In genomic region chr7:6647080-6647479, GRCh38 we compare ENCODE assay signal across 21 cellular contexts. TPM values are rescaled to one million over a fixed set of nuclear protein-coding genes. Genes with fewer than 3 reads are reported as not detected.
A peak's percentile ranks its signal among the peaks of the same experiment; 100 is the strongest.
DNase-seq lines count a peak whose midpoint lies in the region; ATAC-seq, FAIRE-seq and TF ChIP-seq lines count a peak whose summit lies in the region.
"Had no signal": no experiment of that assay in that cellular context is flagged by ENCODE, and none has a peak within 500 bp of the region (broad histone marks: within the 10 kb centered on the region; RNA-seq: fewer than 3 reads in every experiment).

No MANE protein-coding gene starts in this region.

- 81% methylated on average over 8 of the region's 8 CpGs for WGBS in right cardiac atrium
- WGBS in K562 (ENCODE audit: insufficient coverage, low coverage, missing lambda C conversion rate) = 91% methylated on average over 6 of the region's 8 CpGs

- no peak overlapping the region for H3K27ac Mint-ChIP-seq in CD4-positive, alpha-beta T cell
- H3K27ac Mint-ChIP-seq in stimulated activated effector memory CD8-positive, alpha-beta T cell treated with anti-CD3 and anti-CD28 coated beads, Interleukin-12 subunit alpha, Interleukin-12 subunit beta, amount 100 ng/mL, for 72 hours = peak overlapping the region; percentile 26

- no peak overlapping the region for H2AFZ ChIP-seq in K562 (ENCODE audit: low read depth, low read length)

- CTCF ChIA-PET in CD4-positive, alpha-beta T cell (lab: Charles Lee) = no interaction called here
- CTCF ChIA-PET in K562 (lab: Yijun Ruan, JAX; ENCODE audit: low intra/inter-chr PET ratio) = no interaction called here

- no peak for DNase-seq in Right ventricle myocardium superior
- no peak for DNase-seq in right cardiac atrium
- peak in 1 of 10 experiments; percentile 0 for DNase-seq in CD4-positive, alpha-beta T cell
- no peak for DNase-seq in K562 (ENCODE audit: extremely low read depth in 1 of 4, low spot score in 3 of 4)
- no peak for DNase-seq in stimulated activated effector memory CD8-positive, alpha-beta T cell treated with anti-CD3 and anti-CD28 coated beads, Interleukin-12 subunit alpha, Interleukin-12 subunit beta, amount 100 ng/mL, for 72 hours (ENCODE audit: low spot score in 2 of 2)
- no peak for DNase-seq in T-helper 9 cell
- DNase-seq: CD8-positive, alpha-beta memory T cell; HCEC 1CT; IMR-90; Karpas-422; NCI-H1417 treated with DMSO at 0.1 percent for 48 hours; NCI-H187 treated with DMSO at 0.1 percent for 48 hours; NCI-H226; NCI-H524; NCI-H82; SIG-M5 had no signal

- no peak for TF ChIP-seq POLR2A in K562 (conservative IDR thresholded peaks at IDR 0.05)

- BruUV-seq in K562 (replicated peaks; lab: Mats Ljungman, UMichigan) = no TSS peak

- TF ChIP-seq RAD21 in K562 (CRISPR knock-in tag; conservative IDR thresholded peaks at IDR 0.05 in 1 of 2, IDR thresholded peaks at IDR 0.05 in 1 of 2) = no peak

- H3K9me3 ChIP-seq in right cardiac atrium (ENCODE audit: control insufficient read depth, low read length) (no peaks in the 10 kb centered on the region), K562 (replicated peaks; ENCODE audit: control insufficient read depth, insufficient read depth, low read depth, low read length) (peaks cover 10% of the 10 kb centered on the region)
- H3K9me3 ChIP-seq in CD4-positive, alpha-beta T cell (ENCODE audit: control insufficient read depth, low read length) = no peaks in the 10 kb centered on the region

- in situ Hi-C loops in K562 (cut with MboI) = no loop called here

- no peak for FAIRE-seq in K562 (lab: Jason Lieb, UNC)
- FAIRE-seq: A204.1, D721Med had no signal

- no peaks in the 10 kb centered on the region for H4K20me1 ChIP-seq in K562 (replicated peaks; ENCODE audit: control insufficient read depth, insufficient read depth, low read length)

- H3K27me3 Mint-ChIP-seq in CD4-positive, alpha-beta T cell = no peaks in the 10 kb centered on the region
- H3K27me3 Mint-ChIP-seq: CD8-positive, alpha-beta memory T cell had no signal

- H3K36me3 ChIP-seq in K562 (ENCODE audit: control insufficient read depth, insufficient read depth, low read length) = peaks cover 95% of the 10 kb centered on the region; the same call in 2 of the 3 replicates

- H3K27me3 ChIP-seq in right cardiac atrium (ENCODE audit: control insufficient read depth, insufficient read depth) (no peaks in the 10 kb centered on the region), K562 (ENCODE audit: control insufficient read depth in 2 of 2, insufficient read depth in 2 of 2, low read length in 2 of 2) (no peaks in the 10 kb centered on the region)
- no peaks in the 10 kb centered on the region for H3K27me3 ChIP-seq in CD4-positive, alpha-beta T cell (ENCODE audit: control insufficient read depth, insufficient read depth, low read length)

- no peak overlapping the region for H3K9ac ChIP-seq in K562 (ENCODE audit: insufficient read depth in 1 of 2, low read depth in 2 of 2, low read length in 2 of 2)

- intact Hi-C loops in Right ventricle myocardium superior (cut with DNase I) = no loop called here
- intact Hi-C loops in right cardiac atrium (cut with DNase I) = no loop called here
- intact Hi-C loops in CD4-positive, alpha-beta T cell (cut with DNase I, micrococcal nuclease) = no loop called here
- intact Hi-C loops in K562 (cut with micrococcal nuclease) = no loop called here

- ATAC-seq in Right ventricle myocardium superior (ENCODE audit: poor library complexity) = peak; percentile 52
- ATAC-seq in right cardiac atrium = no peak
- ATAC-seq in CD4-positive, alpha-beta T cell (ENCODE audit: poor library complexity) = no peak
- no peak for ATAC-seq in K562
- ATAC-seq in stimulated activated effector memory CD8-positive, alpha-beta T cell treated with anti-CD3 and anti-CD28 coated beads, Interleukin-12 subunit alpha, Interleukin-12 subunit beta, amount 100 ng/mL, for 72 hours = no peak
- no peak for ATAC-seq in HG02840 (IDR thresholded peaks at IDR 0.05; ENCODE audit: low FRiP score, unreplicated experiment)

- no peaks in the 10 kb centered on the region for H3K4me1 Mint-ChIP-seq in CD4-positive, alpha-beta T cell (ENCODE audit: low read depth)
- no peaks in the 10 kb centered on the region for H3K4me1 Mint-ChIP-seq in stimulated activated effector memory CD8-positive, alpha-beta T cell treated with anti-CD3 and anti-CD28 coated beads, Interleukin-12 subunit alpha, Interleukin-12 subunit beta, amount 100 ng/mL, for 72 hours

- no peak for TF ChIP-seq EP300 in K562 (IDR thresholded peaks at IDR 0.05; ENCODE audit: low read length)

- no peak overlapping the region for H3K27ac ChIP-seq in right cardiac atrium (ENCODE audit: low read length)
- H3K27ac ChIP-seq in CD4-positive, alpha-beta T cell (ENCODE audit: low read depth, low read length) = peak overlapping the region; percentile 21
- H3K27ac ChIP-seq in K562 (ENCODE audit: extremely low read depth, low read depth, low read length) = no peak overlapping the region
- H3K27ac ChIP-seq: HL-60 had no signal

- peaks cover 88% of the 10 kb centered on the region for H3K36me3 Mint-ChIP-seq in CD4-positive, alpha-beta T cell (ENCODE audit: low read depth)
- H3K36me3 Mint-ChIP-seq in stimulated activated effector memory CD8-positive, alpha-beta T cell treated with anti-CD3 and anti-CD28 coated beads, Interleukin-12 subunit alpha, Interleukin-12 subunit beta, amount 100 ng/mL, for 72 hours = peaks cover 64% of the 10 kb centered on the region

- POLR2A ChIA-PET in CD4-positive, alpha-beta T cell (lab: Charles Lee) = no interaction called here
- POLR2A ChIA-PET in K562 (lab: Yijun Ruan, JAX) = no interaction called here

- no peak overlapping the region for H3K4me3 Mint-ChIP-seq in CD4-positive, alpha-beta T cell
- no peak overlapping the region for H3K4me3 Mint-ChIP-seq in stimulated activated effector memory CD8-positive, alpha-beta T cell treated with anti-CD3 and anti-CD28 coated beads, Interleukin-12 subunit alpha, Interleukin-12 subunit beta, amount 100 ng/mL, for 72 hours

- H3K4me1 ChIP-seq in right cardiac atrium (ENCODE audit: control insufficient read depth, insufficient read depth, low read length) (no peaks in the 10 kb centered on the region), K562 (replicated peaks in 1 of 2; ENCODE audit: control insufficient read depth in 2 of 2, insufficient read depth in 2 of 2, low read length in 2 of 2) (peaks cover 0 to 12% of the 10 kb centered on the region in 2 experiments; a peak in 1 of 5 replicates)

- H3K9me3 Mint-ChIP-seq in CD4-positive, alpha-beta T cell = no peaks in the 10 kb centered on the region
- H3K9me3 Mint-ChIP-seq in stimulated activated effector memory CD8-positive, alpha-beta T cell treated with anti-CD3 and anti-CD28 coated beads, Interleukin-12 subunit alpha, Interleukin-12 subunit beta, amount 100 ng/mL, for 72 hours = no peaks in the 10 kb centered on the region

- 0 out of 3 replicates have a peak, but pooled peaks cover 9% of the 10 kb centered on the region for H3K79me2 ChIP-seq in K562 (ENCODE audit: control insufficient read depth, insufficient read depth, low read length)

- TF ChIP-seq CTCF in CD4-positive, alpha-beta T cell (IDR thresholded peaks at IDR 0.05) = no peak
- TF ChIP-seq CTCF in K562 (IDR thresholded peaks at IDR 0.05 in 2 of 3, conservative IDR thresholded peaks at IDR 0.05 in 1 of 3; ENCODE audit: insufficient read depth in 2 of 3, low read depth in 1 of 3, low read length in 3 of 3) = no peak

- H3K9me1 ChIP-seq in K562 (ENCODE audit: control insufficient read depth, insufficient read depth, low read length) = peaks cover 2% of the 10 kb centered on the region

- H3K4me3 ChIP-seq in right cardiac atrium (ENCODE audit: low read length) (no peak overlapping the region), K562 (no peak overlapping the region)

- no peak overlapping the region for H3K4me2 ChIP-seq in K562 (ENCODE audit: insufficient read depth, low read length)

RNA-seq across cellular contexts. Expression of gene ZNF316, which starts 10.0 kb away (rescaled TPM):
- total RNA-seq in Right ventricle myocardium superior = 16.2 TPM
- total RNA-seq in right cardiac atrium = 10 to 100 TPM; 14.8 to 20.7 (median 17.3) TPM
- polyA plus RNA-seq in right cardiac atrium = 11.7 TPM
- 10 to 100 TPM; 46.2 to 49.7 TPM for total RNA-seq in CD4-positive, alpha-beta T cell
- 41.8 and 68.9 TPM in 2 replicates for total RNA-seq in K562 (2011; cell fraction: chromatin; rRNA removed; ENCODE audit: low replicate concordance)
- total RNA-seq in K562 (2011; cell fraction: nucleolus; rRNA removed) = 30.9 and 36.6 TPM in 2 replicates
- 33.3 and 35.6 TPM in 2 replicates for total RNA-seq in K562 (2011; cell fraction: nucleoplasm; rRNA removed)
- total RNA-seq in K562 (2014; rRNA removed) = 18.6 and 20.5 TPM in 2 replicates
- 9.2 and 10.4 TPM in 2 replicates for total RNA-seq in K562 (2014; rRNA removed; fragmentation: Illumina TruSeq; extraction: Trizol)
- 7.3 and 7.8 TPM in 2 replicates for total RNA-seq in K562 (2015; rRNA removed; fragmentation: Illumina TruSeq; extraction: Trizol)
- total RNA-seq in K562 (2021) = 25.2 and 34.0 TPM in 2 replicates
- polyA plus RNA-seq in K562 (2011; rRNA removed) = 8.6 and 9.7 TPM in 2 replicates
- 5.9 and 13.5 TPM in 2 replicates for polyA plus RNA-seq in K562 (2011; cell fraction: cytosol; rRNA removed)
- polyA plus RNA-seq in K562 (2011; cell fraction: nucleus; rRNA removed) = 38.1 and 50.4 TPM in 2 replicates
- polyA plus RNA-seq in K562 (2012) = 17.3 and 23.1 TPM in 2 replicates
- polyA plus RNA-seq in K562 (2014; fragmentation: Illumina TruSeq; extraction: Trizol) = 7.0 and 9.8 TPM in 2 replicates
- under 1 TPM; 0.10 to 0.14 TPM for polyA plus RNA-seq in K562 (2014; fragmentation: Nextera tagmentation; extraction: Ambion mirVana)
- 15.5 and 16.3 TPM in 2 replicates for polyA plus RNA-seq in K562 (2014; rRNA removed)
- 7.3 and 7.4 TPM in 2 replicates for polyA minus RNA-seq in K562 (2011; rRNA and poly(A)+ RNA removed)
- polyA minus RNA-seq in K562 (2011; cell fraction: cytosol; rRNA and poly(A)+ RNA removed) = 8.6 and 8.7 TPM in 2 replicates
- polyA minus RNA-seq in K562 (2011; cell fraction: nucleus; rRNA and poly(A)+ RNA removed) = 9.0 and 12.6 TPM in 2 replicates

RNA-seq across cellular contexts. Expression of gene ZNF853, which starts 31.7 kb away (rescaled TPM):
- total RNA-seq in Right ventricle myocardium superior (10.7 TPM), right cardiac atrium (10 to 100 TPM; 12.4 to 20.6 (median 17.2) TPM), K562 (2014; rRNA removed) (0.04 TPM in 1 of 2 replicates, not detected in the other), K562 (2014; rRNA removed; fragmentation: Illumina TruSeq; extraction: Trizol) (not detected in 2 replicates), K562 (2015; rRNA removed; fragmentation: Illumina TruSeq; extraction: Trizol) (not detected in 2 replicates), K562 (2021) (not detected in 2 replicates)
- polyA plus RNA-seq in right cardiac atrium (8.2 TPM), K562 (2011; rRNA removed) (0.05 TPM in 1 of 2 replicates, not detected in the other), K562 (2014; fragmentation: Illumina TruSeq; extraction: Trizol) (0.03 TPM in 1 of 2 replicates, not detected in the other), K562 (2014; fragmentation: Nextera tagmentation; extraction: Ambion mirVana) (not detected), K562 (2014; rRNA removed) (not detected in 2 replicates)
- 1 to 10 TPM; 2.5 to 2.7 TPM for total RNA-seq in CD4-positive, alpha-beta T cell
- total RNA-seq in K562 (2011; cell fraction: chromatin; rRNA removed; ENCODE audit: low replicate concordance) = not detected in 2 replicates
- total RNA-seq in K562 (2011; cell fraction: nucleolus; rRNA removed) = 0.17 TPM in 1 of 2 replicates, not detected in the other
- total RNA-seq in K562 (2011; cell fraction: nucleoplasm; rRNA removed) = not detected in 2 replicates
- polyA plus RNA-seq in K562 (2011; cell fraction: cytosol; rRNA removed) = 0.01 and 0.03 TPM in 2 replicates
- 0.04 TPM in 1 of 2 replicates, not detected in the other for polyA plus RNA-seq in K562 (2011; cell fraction: nucleus; rRNA removed)
- polyA plus RNA-seq in K562 (2012) = 0.06 TPM in 1 of 2 replicates, not detected in the other
- polyA minus RNA-seq in K562 (2011; rRNA and poly(A)+ RNA removed) = 0.32 TPM in 1 of 2 replicates, not detected in the other
- not detected in 2 replicates for polyA minus RNA-seq in K562 (2011; cell fraction: cytosol; rRNA and poly(A)+ RNA removed)
- polyA minus RNA-seq in K562 (2011; cell fraction: nucleus; rRNA and poly(A)+ RNA removed) = not detected in 2 replicates
- total RNA-seq: MCF 10A had no signal

RNA-seq across cellular contexts. Expression of gene INTS15, which starts 57.3 kb away (rescaled TPM):
- total RNA-seq in Right ventricle myocardium superior = 15.6 TPM
- total RNA-seq in right cardiac atrium = 10 to 100 TPM; 15.6 to 18.7 (median 17.3) TPM
- 9.4 TPM for polyA plus RNA-seq in right cardiac atrium
- 10 to 100 TPM; 39.3 to 41.8 TPM for total RNA-seq in CD4-positive, alpha-beta T cell
- total RNA-seq in K562 (2011; cell fraction: chromatin; rRNA removed; ENCODE audit: low replicate concordance) = 27.7 and 71.3 TPM in 2 replicates
- total RNA-seq in K562 (2011; cell fraction: nucleolus; rRNA removed) = 41.2 and 44.5 TPM in 2 replicates
- total RNA-seq in K562 (2011; cell fraction: nucleoplasm; rRNA removed) = 27.3 and 28.3 TPM in 2 replicates
- 12.6 and 21.2 TPM in 2 replicates for total RNA-seq in K562 (2014; rRNA removed)
- 8.3 and 8.4 TPM in 2 replicates for total RNA-seq in K562 (2014; rRNA removed; fragmentation: Illumina TruSeq; extraction: Trizol)
- 10.3 and 10.9 TPM in 2 replicates for total RNA-seq in K562 (2015; rRNA removed; fragmentation: Illumina TruSeq; extraction: Trizol)
- total RNA-seq in K562 (2021) = 23.5 and 24.6 TPM in 2 replicates
- polyA plus RNA-seq in K562 (2011; rRNA removed) = 11.6 and 17.2 TPM in 2 replicates
- 17.0 and 23.4 TPM in 2 replicates for polyA plus RNA-seq in K562 (2011; cell fraction: cytosol; rRNA removed)
- 20.9 and 27.8 TPM in 2 replicates for polyA plus RNA-seq in K562 (2011; cell fraction: nucleus; rRNA removed)
- polyA plus RNA-seq in K562 (2012) = 21.6 and 35.8 TPM in 2 replicates
- polyA plus RNA-seq in K562 (2014; fragmentation: Illumina TruSeq; extraction: Trizol) = 26.4 and 28.9 TPM in 2 replicates
- polyA plus RNA-seq in K562 (2014; fragmentation: Nextera tagmentation; extraction: Ambion mirVana) = under 1 TPM; 0.52 to 0.57 TPM
- 16.8 and 17.9 TPM in 2 replicates for polyA plus RNA-seq in K562 (2014; rRNA removed)
- 7.0 and 7.2 TPM in 2 replicates for polyA minus RNA-seq in K562 (2011; rRNA and poly(A)+ RNA removed)
- polyA minus RNA-seq in K562 (2011; cell fraction: cytosol; rRNA and poly(A)+ RNA removed) = 8.8 and 11.4 TPM in 2 replicates
- polyA minus RNA-seq in K562 (2011; cell fraction: nucleus; rRNA and poly(A)+ RNA removed) = 8.8 and 8.9 TPM in 2 replicates

RNA-seq across cellular contexts. Expression of gene ZNF12, which starts 59.7 kb away (rescaled TPM):
- total RNA-seq in Right ventricle myocardium superior = 12.3 TPM
- total RNA-seq in right cardiac atrium = 10 to 100 TPM; 18.2 to 25.3 (median 20.9) TPM
- 9.6 TPM for polyA plus RNA-seq in right cardiac atrium
- 10 to 100 TPM; 22.1 to 22.5 TPM for total RNA-seq in CD4-positive, alpha-beta T cell
- 15.9 and 67.2 TPM in 2 replicates for total RNA-seq in K562 (2011; cell fraction: chromatin; rRNA removed; ENCODE audit: low replicate concordance)
- 11.5 and 19.3 TPM in 2 replicates for total RNA-seq in K562 (2011; cell fraction: nucleolus; rRNA removed)
- total RNA-seq in K562 (2011; cell fraction: nucleoplasm; rRNA removed) = 22.7 and 23.4 TPM in 2 replicates
- 12.9 and 13.3 TPM in 2 replicates for total RNA-seq in K562 (2014; rRNA removed)
- total RNA-seq in K562 (2014; rRNA removed; fragmentation: Illumina TruSeq; extraction: Trizol) = 19.3 and 23.4 TPM in 2 replicates
- total RNA-seq in K562 (2015; rRNA removed; fragmentation: Illumina TruSeq; extraction: Trizol) = 19.2 and 20.3 TPM in 2 replicates
- 15.0 and 21.1 TPM in 2 replicates for total RNA-seq in K562 (2021)
- 32.3 and 34.7 TPM in 2 replicates for polyA plus RNA-seq in K562 (2011; rRNA removed)
- polyA plus RNA-seq in K562 (2011; cell fraction: cytosol; rRNA removed) = 6.7 and 10.5 TPM in 2 replicates
- polyA plus RNA-seq in K562 (2011; cell fraction: nucleus; rRNA removed) = 52.8 and 97.8 TPM in 2 replicates
- 9.4 and 16.5 TPM in 2 replicates for polyA plus RNA-seq in K562 (2012)
- 13.8 and 14.7 TPM in 2 replicates for polyA plus RNA-seq in K562 (2014; fragmentation: Illumina TruSeq; extraction: Trizol)
- 1 to 10 TPM; 5.8 to 7.3 TPM for polyA plus RNA-seq in K562 (2014; fragmentation: Nextera tagmentation; extraction: Ambion mirVana)
- polyA plus RNA-seq in K562 (2014; rRNA removed) = 14.8 and 18.9 TPM in 2 replicates
- polyA minus RNA-seq in K562 (2011; rRNA and poly(A)+ RNA removed) = 27.6 and 41.2 TPM in 2 replicates
- polyA minus RNA-seq in K562 (2011; cell fraction: cytosol; rRNA and poly(A)+ RNA removed) = 14.7 and 22.5 TPM in 2 replicates
- polyA minus RNA-seq in K562 (2011; cell fraction: nucleus; rRNA and poly(A)+ RNA removed) = 14.8 and 31.2 TPM in 2 replicates
